23 cellular contexts compared by ENCODE assay signal in genomic region chr2:16632615-16633014, GRCh38. TPM values are rescaled to one million over a fixed set of nuclear protein-coding genes. Genes with fewer than 3 reads are reported as not detected.
DNase-seq lines count a peak whose midpoint lies in the region; ATAC-seq and TF ChIP-seq lines count a peak whose summit lies in the region.
"Had no signal": no experiment of that assay in that cellular context is flagged by ENCODE, and none has a peak within 500 bp of the region (broad histone marks: within the 10 kb centered on the region; RNA-seq: fewer than 3 reads in every experiment).

No MANE protein-coding gene starts in this region.

- no peak overlapping the region for H3K4me3 Mint-ChIP-seq in GM23338
- no peak overlapping the region for H3K4me3 Mint-ChIP-seq in memory B cell
- H3K4me3 Mint-ChIP-seq: CD4-positive, alpha-beta memory T cell had no signal

- H3K9me2 ChIP-seq in GM23338 (ENCODE audit: insufficient read depth): no peaks in the 10 kb centered on the region

- no peaks in the 10 kb centered on the region for H3K79me2 ChIP-seq in GM23338 (replicated peaks; ENCODE audit: insufficient read depth)

- H2AFZ ChIP-seq in GM23338: no peak overlapping the region

- no peaks in the 10 kb centered on the region for H4K20me1 ChIP-seq in GM23338 (replicated peaks; ENCODE audit: insufficient read depth)

- H3F3A ChIP-seq in GM23338 (replicated peaks; ENCODE audit: low read depth): no peaks in the 10 kb centered on the region

- H3K36me3 Mint-ChIP-seq in GM23338 (ENCODE audit: low read depth) (no peaks in the 10 kb centered on the region), memory B cell (peaks cover 12% of the 10 kb centered on the region)
- H3K36me3 Mint-ChIP-seq: CD4-positive, alpha-beta memory T cell had no signal

- peaks cover 1% of the 10 kb centered on the region for H3K27me3 Mint-ChIP-seq in GM23338 (ENCODE audit: insufficient read depth, low read depth, poor library complexity)
- no peaks in the 10 kb centered on the region for H3K27me3 Mint-ChIP-seq in memory B cell

- H3K9me3 Mint-ChIP-seq in GM23338 (peaks cover 3% of the 10 kb centered on the region; the same call in 1 of the 3 replicates), memory B cell (no peaks in the 10 kb centered on the region)

- TF ChIP-seq CTCF in GM23338 (conservative IDR thresholded peaks at IDR 0.05; ENCODE audit: low read depth in 2 of 2): no peak

- H3K4me2 ChIP-seq in GM23338: no peak overlapping the region
- H3K4me2 ChIP-seq: A549 had no signal

- DNase-seq in A172 (ENCODE audit: low spot score): peak; percentile 50
- DNase-seq in GM23338 (ENCODE audit: low spot score): peak; percentile 9
- DNase-seq in NCI-H82 (lab: John Stamatoyannopoulos, UW): peak; percentile 95
- no peak for DNase-seq in memory B cell (ENCODE audit: low spot score in 2 of 2)
- DNase-seq in T1000 (lab: John Stamatoyannopoulos, UW): no peak
- no peak for DNase-seq in NCI-H2107 (lab: John Stamatoyannopoulos, UW)
- DNase-seq: activated CD4-positive, alpha-beta T cell treated with anti-CD3 and anti-CD28 coated beads, Interleukin-2, amount 50 U/mL, for 4 hours; activated naive CD4-positive, alpha-beta T cell; activated T-cell treated with anti-CD3 and anti-CD28 coated beads for 4 hours; CD4-positive, alpha-beta memory T cell; central memory CD4-positive, alpha-beta T cell; gastrocnemius medialis; Kasumi-1; NCI-H1105 treated with DMSO at 0.1 percent for 48 hours; NCI-H2171 treated with DMSO at 0.1 percent for 48 hours; SHP77; T-helper 1 cell had no signal

- no peak overlapping the region for H3K27ac ChIP-seq in GM23338 (ENCODE audit: low read depth)
- H3K27ac ChIP-seq: A549, gastrocnemius medialis, VCaP had no signal

- peak; percentile 32; the same call in 2 of the 3 replicates for ATAC-seq in GM23338
- ATAC-seq in memory B cell (ENCODE audit: low read depth): no peak
- ATAC-seq in GM21825 (IDR thresholded peaks at IDR 0.05; ENCODE audit: unreplicated experiment): no peak
- no peak for ATAC-seq in HG03571 (IDR thresholded peaks at IDR 0.05; ENCODE audit: unreplicated experiment)
- ATAC-seq: A549, esophagus mucosa, gastrocnemius medialis had no signal

- H3K4me1 ChIP-seq in GM23338 (ENCODE audit: insufficient read depth): peaks cover 7% of the 10 kb centered on the region; the same call in 1 of the 2 replicates
- H3K4me1 ChIP-seq: A549 had no signal

- H3K36me3 ChIP-seq in GM23338 (ENCODE audit: insufficient read depth): no peaks in the 10 kb centered on the region
- H3K36me3 ChIP-seq: gastrocnemius medialis had no signal

- H3K27ac Mint-ChIP-seq in GM23338 (no peak overlapping the region), memory B cell (peak overlapping the region; percentile 49)
- H3K27ac Mint-ChIP-seq: CD4-positive, alpha-beta memory T cell had no signal

- no peaks in the 10 kb centered on the region for H3K27me3 ChIP-seq in GM23338 (ENCODE audit: insufficient read depth)
- H3K27me3 ChIP-seq: gastrocnemius medialis had no signal

- H3K4me1 Mint-ChIP-seq in GM23338 (peaks cover 27% of the 10 kb centered on the region; the same call in 2 of the 3 replicates), memory B cell (peaks cover 83% of the 10 kb centered on the region)

- no peak overlapping the region for H3K4me3 ChIP-seq in GM23338
- H3K4me3 ChIP-seq: A549, gastrocnemius medialis had no signal

TF ChIP-seq in GM23338, 12 proteins besides CTCF, POLR2A, EP300 and RAD21 (continues in another document):
- TF ChIP-seq JUNB (IDR thresholded peaks at IDR 0.05; ENCODE audit: unreplicated experiment) (no peak), EZH2phosphoT487 (IDR thresholded peaks at IDR 0.05; ENCODE audit: unreplicated experiment) (no peak), CREB1 (CRISPR knock-in tag; IDR thresholded peaks at IDR 0.05; ENCODE audit: low read depth) (no peak), EZH2 (IDR thresholded peaks at IDR 0.05; ENCODE audit: low read depth, unreplicated experiment) (no peak), ZNF462 (CRISPR knock-in tag; IDR thresholded peaks at IDR 0.05) (no peak), STAT1 (IDR thresholded peaks at IDR 0.05; ENCODE audit: unreplicated experiment) (no peak), POLR2AphosphoS5 (IDR thresholded peaks at IDR 0.05; ENCODE audit: low read depth) (no peak), ZNF331 (CRISPR knock-in tag; IDR thresholded peaks at IDR 0.05; ENCODE audit: low read depth) (no peak), ZNF114 (CRISPR knock-in tag; IDR thresholded peaks at IDR 0.05) (no peak)

RNA-seq across cellular contexts. Expression of gene CYRIA, which starts 33.0 kb away (rescaled TPM):
- total RNA-seq in A172 (2014; rRNA removed; shearing (Covaris generic)): 23.7 and 25.2 TPM in 2 replicates
- 3.9 and 5.3 TPM in 2 replicates for total RNA-seq in GM23338 (2014; rRNA removed; shearing (Covaris generic))
- 1.7 and 3.0 TPM in 2 replicates for polyA plus RNA-seq in GM23338 (2016; fragmentation: Nextera tagmentation; extraction: Ambion mirVana)
- total RNA-seq: HT-29 had no signal

Comparison
In these comparisons a context has a peak if more than half of its experiments do, and no peak if none do; other contexts are left out.
1. DNase-seq: peak in A172 (single experiment), GM23338 (single experiment) and NCI-H82 (single experiment); none in memory B cell (0 of 2), T1000 (single experiment) and NCI-H2107 (single experiment).